14 cellular contexts compared by ENCODE assay signal in genomic region chr1:61085191-61086086, GRCh38. TPM values are rescaled to one million over a fixed set of nuclear protein-coding genes. Genes with fewer than 3 reads are reported as not detected.
DNase-seq lines count a peak whose midpoint lies in the region; ATAC-seq and TF ChIP-seq lines count a peak whose summit lies in the region.
"Had no signal": no experiment of that assay in that cellular context is flagged by ENCODE, and none has a peak within 500 bp of the region (broad histone marks: within the 10 kb centered on the region; RNA-seq: fewer than 3 reads in every experiment).

No MANE protein-coding gene starts in this region.

- CTCF ChIA-PET in naive thymus-derived CD4-positive, alpha-beta T cell (lab: Charles Lee) = no interaction called here

- no peak overlapping the region for H3K18ac ChIP-seq in mesenchymal stem cell (ENCODE audit: low read depth in 1 of 2, low read length in 2 of 2)

- POLR2A ChIA-PET in naive thymus-derived CD4-positive, alpha-beta T cell (lab: Charles Lee) = no interaction called here

- no peak for TF ChIP-seq POLR2A in testis (IDR thresholded peaks at IDR 0.05)

- no peak overlapping the region for H2AK5ac ChIP-seq in mesenchymal stem cell (ENCODE audit: low read length, severe bottlenecking)

- WGBS in mesenchymal stem cell = 63% methylated on average over 1 of the region's 4 CpGs
- WGBS in testis, 2 donors = 23 to 27% methylated on average over 4 of the region's 4 CpGs

- H3K27ac ChIP-seq in cingulate gyrus (ENCODE audit: low read depth, low read length) (peak overlapping the region; percentile 33), mesenchymal stem cell (ENCODE audit: low read length, poor library complexity, severe bottlenecking) (no peak overlapping the region), testis (peak overlapping the region; percentile 97)
- no peak overlapping the region for H3K27ac ChIP-seq in naive thymus-derived CD4-positive, alpha-beta T cell (ENCODE audit: low read depth, low read length)
- H3K27ac ChIP-seq: ovary had no signal

- no peak overlapping the region for H2AFZ ChIP-seq in mesenchymal stem cell (ENCODE audit: low read depth, low read length)

- H3K27me3 Mint-ChIP-seq in naive thymus-derived CD4-positive, alpha-beta T cell = peaks cover 0 to 69% (median 0%) of the 10 kb centered on the region in 5 donors

- H2BK120ac ChIP-seq in mesenchymal stem cell (ENCODE audit: low read depth, low read length) = no peak overlapping the region

- H3K79me1 ChIP-seq in mesenchymal stem cell (replicated peaks; ENCODE audit: low read length, poor library complexity, severe bottlenecking) = peaks cover 9% of the 10 kb centered on the region

- no peaks in the 10 kb centered on the region for H3K27me3 ChIP-seq in mesenchymal stem cell (ENCODE audit: control insufficient read depth in 1 of 2, insufficient read depth in 1 of 2, low read length in 2 of 2)
- H3K27me3 ChIP-seq in testis = no peaks in the 10 kb centered on the region
- no peaks in the 10 kb centered on the region for H3K27me3 ChIP-seq in naive thymus-derived CD4-positive, alpha-beta T cell (ENCODE audit: control insufficient read depth in 2 of 2, insufficient read depth in 2 of 2, low read length in 2 of 2)
- H3K27me3 ChIP-seq: ovary had no signal

- peak overlapping the region in 1 of 9 donors; percentile 56 for H3K27ac Mint-ChIP-seq in naive thymus-derived CD4-positive, alpha-beta T cell

- H3K4me3 ChIP-seq in mesenchymal stem cell (ENCODE audit: insufficient read depth in 1 of 2, low read depth in 1 of 2, low read length in 2 of 2) (peak overlapping the region in 1 of 2 experiments; percentile 90), testis (peak overlapping the region; percentile 82 to 91), foreskin fibroblast (ENCODE audit: low read depth in 1 of 2, low read length in 2 of 2) (no peak overlapping the region)
- H3K4me3 ChIP-seq in naive thymus-derived CD4-positive, alpha-beta T cell (ENCODE audit: low read length) = no peak overlapping the region
- H3K4me3 ChIP-seq: GM12878 had no signal

- H3K9me3 ChIP-seq in mesenchymal stem cell (ENCODE audit: control insufficient read depth, low read length) (no peaks in the 10 kb centered on the region), testis (no peaks in the 10 kb centered on the region)
- H3K9me3 ChIP-seq in naive thymus-derived CD4-positive, alpha-beta T cell (ENCODE audit: control insufficient read depth in 2 of 3, low read length in 3 of 3) = no peaks in the 10 kb centered on the region
- H3K9me3 ChIP-seq: ovary had no signal

- H3K9ac ChIP-seq in mesenchymal stem cell (ENCODE audit: low read length) = peak overlapping the region; percentile 93

- no peak overlapping the region for H3K4me2 ChIP-seq in mesenchymal stem cell (ENCODE audit: low read length, poor library complexity, severe bottlenecking)

- intact Hi-C loops in testis (cut with DNase I; ENCODE audit: low total_unique reads) = no loop called here
- intact Hi-C loops in naive thymus-derived CD4-positive, alpha-beta T cell (cut with micrococcal nuclease) = no loop called here

- H3K23ac ChIP-seq in mesenchymal stem cell (ENCODE audit: low read length in 2 of 2) = no peak overlapping the region

- H3K36me3 ChIP-seq in mesenchymal stem cell (ENCODE audit: control insufficient read depth in 1 of 2, insufficient read depth in 2 of 2, low read depth in 1 of 2, low read length in 2 of 2) (peaks cover 4 to 14% of the 10 kb centered on the region in 2 experiments), testis (ENCODE audit: low read depth, missing control alignments) (no peaks in the 10 kb centered on the region)
- H3K36me3 ChIP-seq in naive thymus-derived CD4-positive, alpha-beta T cell (ENCODE audit: control insufficient read depth in 2 of 3, insufficient read depth in 3 of 3, low read length in 3 of 3) = no peaks in the 10 kb centered on the region
- H3K36me3 ChIP-seq: ovary had no signal

- DNase-seq in OCI-M1 (lab: John Stamatoyannopoulos, UW) (peak; percentile 23), mesenchymal stem cell (no peak), testis (no peak), foreskin fibroblast (no peak), glomerular visceral epithelial cell (ENCODE audit: extremely low spot score) (no peak), RKO (ENCODE audit: low spot score) (no peak)
- DNase-seq in naive thymus-derived CD4-positive, alpha-beta T cell = no peak
- DNase-seq: activated CD4-positive, alpha-beta T cell treated with anti-CD3 and anti-CD28 coated beads, Interleukin-2, amount 50 U/mL, for 4 hours; activated naive CD4-positive, alpha-beta T cell treated with Interleukin-2 at 50 U/mL for 16 hours; effector CD8-positive, alpha-beta T cell; MM.1S; ovary had no signal

- no peak for ATAC-seq in naive thymus-derived CD4-positive, alpha-beta T cell
- ATAC-seq: GM12878 had no signal

- H4K91ac ChIP-seq in mesenchymal stem cell (ENCODE audit: low read length) = no peak overlapping the region

- no peak overlapping the region for H2BK5ac ChIP-seq in mesenchymal stem cell (ENCODE audit: low read depth, low read length, poor library complexity, severe bottlenecking)

- no peak overlapping the region for H3K14ac ChIP-seq in mesenchymal stem cell (ENCODE audit: low read length in 2 of 2)

- peaks cover 14 to 23% (median 20%) of the 10 kb centered on the region in 7 donors for H3K4me1 Mint-ChIP-seq in naive thymus-derived CD4-positive, alpha-beta T cell

- no peak overlapping the region for H4K8ac ChIP-seq in mesenchymal stem cell (ENCODE audit: low read length)

- H3K4me1 ChIP-seq in mesenchymal stem cell (ENCODE audit: control insufficient read depth, insufficient read depth, low read depth, low read length) (no peaks in the 10 kb centered on the region), testis (peaks cover 20% of the 10 kb centered on the region)
- peaks cover 8 to 13% of the 10 kb centered on the region in 2 donors for H3K4me1 ChIP-seq in naive thymus-derived CD4-positive, alpha-beta T cell (ENCODE audit: control insufficient read depth in 2 of 2, insufficient read depth in 2 of 2, low read length in 2 of 2)

- H2BK15ac ChIP-seq in mesenchymal stem cell (ENCODE audit: low read depth, poor library complexity, severe bottlenecking) = no peak overlapping the region

- H3K9me3 Mint-ChIP-seq in naive thymus-derived CD4-positive, alpha-beta T cell = peaks cover 0 to 2% (median 0%) of the 10 kb centered on the region in 11 donors

- no peak overlapping the region for H3K4ac ChIP-seq in mesenchymal stem cell (ENCODE audit: low read depth in 1 of 2, low read length in 2 of 2)

- H2BK12ac ChIP-seq in mesenchymal stem cell (ENCODE audit: low read length in 2 of 2) = no peak overlapping the region

- H3K36me3 Mint-ChIP-seq in naive thymus-derived CD4-positive, alpha-beta T cell = peaks cover 0 to 4% (median 0%) of the 10 kb centered on the region in 5 donors

- TF ChIP-seq CTCF in testis (IDR thresholded peaks at IDR 0.05) (no peak), foreskin fibroblast (IDR thresholded peaks at IDR 0.05; ENCODE audit: low read depth, low read length) (no peak)

- H3K4me3 Mint-ChIP-seq in naive thymus-derived CD4-positive, alpha-beta T cell = peak overlapping the region in 1 of 10 donors; percentile 21

RNA-seq across cellular contexts. Expression of gene NFIA, which starts 3.1 kb away (rescaled TPM):
- 5.0 TPM for polyA plus RNA-seq in mesenchymal stem cell (2013, experiment 1 of 2)
- polyA plus RNA-seq in mesenchymal stem cell (2013, experiment 2 of 2) = 4.9 TPM
- 10 to 100 TPM; 53.5 to 78.9 TPM for total RNA-seq in testis
- polyA plus RNA-seq in testis (ENCODE audit: insufficient read depth, low read depth, low replicate concordance) = 11.6 TPM
- total RNA-seq in naive thymus-derived CD4-positive, alpha-beta T cell = 1 to 10 TPM; 1.0 to 8.6 (median 6.0) TPM
- polyA plus RNA-seq in naive thymus-derived CD4-positive, alpha-beta T cell = 1 to 10 TPM; 5.3 to 5.9 TPM

Comparison
In these comparisons a context has a peak if more than half of its experiments do, and no peak if none do; other contexts are left out.
1. H3K27ac ChIP-seq: peak in cingulate gyrus (single experiment) and testis (2 of 2); none in mesenchymal stem cell (single experiment) and naive thymus-derived CD4-positive, alpha-beta T cell (single experiment).
2. H3K4me3 ChIP-seq: peak in testis (2 of 2); none in foreskin fibroblast (0 of 2) and naive thymus-derived CD4-positive, alpha-beta T cell (single experiment).
3. RNA of gene NFIA, which starts 3.1 kb away (total RNA-seq): 53.5 to 78.9 TPM in testis; 1.0 to 8.6 TPM in naive thymus-derived CD4-positive, alpha-beta T cell; every median in the first group is over 4 times any median in the second.